In genomic region chrX:64885850-64886249, GRCh38 we compare ENCODE assay signal across 10 cellular contexts.
A peak's percentile ranks its signal among the peaks of the same experiment; 100 is the strongest.
DNase-seq lines count a peak whose midpoint lies in the region; ATAC-seq and TF ChIP-seq lines count a peak whose summit lies in the region.
"Had no signal": no experiment of that assay in that cellular context is flagged by ENCODE, and none has a peak within 500 bp of the region (broad histone marks: within the 10 kb centered on the region; RNA-seq: fewer than 3 reads in every experiment).

No MANE protein-coding gene starts in this region.

- no peaks in the 10 kb centered on the region for H3K36me3 ChIP-seq in endodermal cell (ENCODE audit: control insufficient read depth, insufficient read depth, low read length)
- H3K36me3 ChIP-seq in stomach = no peaks in the 10 kb centered on the region
- no peaks in the 10 kb centered on the region for H3K36me3 ChIP-seq in gastrocnemius medialis

- no peak overlapping the region for H3K9ac ChIP-seq in endodermal cell (ENCODE audit: extremely low read depth, low read length, poor library complexity, severe bottlenecking)

- H3K36me3 Mint-ChIP-seq in activated CD4-positive, alpha-beta memory T cell treated with anti-CD3 and anti-CD28 coated beads for 36 hours = no peaks in the 10 kb centered on the region
- H3K36me3 Mint-ChIP-seq in activated CD4-positive, alpha-beta memory T cell treated with anti-CD3 and anti-CD28 coated beads, Interleukin-2, amount 10 ng/mL, durations not matched to agents 7 days and 5 days (ENCODE audit: low read depth) = no peaks in the 10 kb centered on the region
- no peaks in the 10 kb centered on the region for H3K36me3 Mint-ChIP-seq in endodermal cell (ENCODE audit: low read depth)

- ATAC-seq in GM21515 (IDR thresholded peaks at IDR 0.05; ENCODE audit: unreplicated experiment) (no peak), gastrocnemius medialis (no peak)

- DNase-seq in activated CD4-positive, alpha-beta memory T cell treated with anti-CD3 and anti-CD28 coated beads for 36 hours = peak; percentile 8
- DNase-seq in activated CD4-positive, alpha-beta memory T cell treated with anti-CD3 and anti-CD28 coated beads, Interleukin-2, amount 10 ng/mL, durations not matched to agents 7 days and 5 days = no peak
- DNase-seq in Kasumi-1 (lab: John Stamatoyannopoulos, UW) (peak; percentile 0 to 5), endodermal cell (peak; percentile 73), stomach (no peak), gastrocnemius medialis (no peak), NCI-H2081 (lab: John Stamatoyannopoulos, UW) (no peak)
- DNase-seq: NCI-H1694 treated with DMSO at 0.1 percent for 48 hours had no signal

- intact Hi-C loops in activated CD4-positive, alpha-beta memory T cell treated with anti-CD3 and anti-CD28 coated beads for 36 hours (cut with micrococcal nuclease) = no loop called here
- intact Hi-C loops in stomach (cut with DNase I; ENCODE audit: low total_unique reads) = no loop called here
- intact Hi-C loops in gastrocnemius medialis (cut with DNase I; ENCODE audit: low total_unique reads) = no loop called here

- TF ChIP-seq EP300 in stomach (IDR thresholded peaks at IDR 0.05) = no peak

- peaks cover 9% of the 10 kb centered on the region for H3K9me3 Mint-ChIP-seq in activated CD4-positive, alpha-beta memory T cell treated with anti-CD3 and anti-CD28 coated beads for 36 hours
- peaks cover 2% of the 10 kb centered on the region for H3K9me3 Mint-ChIP-seq in activated CD4-positive, alpha-beta memory T cell treated with anti-CD3 and anti-CD28 coated beads, Interleukin-2, amount 10 ng/mL, durations not matched to agents 7 days and 5 days
- peaks cover 53% of the 10 kb centered on the region for H3K9me3 Mint-ChIP-seq in endodermal cell

- H3K4me3 ChIP-seq in endodermal cell (ENCODE audit: low read length) (no peak overlapping the region), stomach (no peak overlapping the region), gastrocnemius medialis (no peak overlapping the region)

- POLR2A ChIA-PET in activated CD4-positive, alpha-beta memory T cell treated with anti-CD3 and anti-CD28 coated beads for 36 hours (lab: Charles Lee) = no interaction called here
- POLR2A ChIA-PET in activated CD4-positive, alpha-beta memory T cell treated with anti-CD3 and anti-CD28 coated beads, Interleukin-2, amount 10 ng/mL, durations not matched to agents 7 days and 5 days (lab: Charles Lee) = no interaction called here

- H3K4me1 ChIP-seq in endodermal cell (ENCODE audit: control insufficient read depth, insufficient read depth, low read length) (no peaks in the 10 kb centered on the region), stomach (no peaks in the 10 kb centered on the region), gastrocnemius medialis (no peaks in the 10 kb centered on the region)

- no peaks in the 10 kb centered on the region for H3K27me3 ChIP-seq in endodermal cell (ENCODE audit: control insufficient read depth, insufficient read depth, low read length, poor library complexity, severe bottlenecking)
- no peaks in the 10 kb centered on the region for H3K27me3 ChIP-seq in stomach
- H3K27me3 ChIP-seq in gastrocnemius medialis = no peaks in the 10 kb centered on the region

- H3K4me3 Mint-ChIP-seq in activated CD4-positive, alpha-beta memory T cell treated with anti-CD3 and anti-CD28 coated beads for 36 hours = no peak overlapping the region
- H3K4me3 Mint-ChIP-seq in activated CD4-positive, alpha-beta memory T cell treated with anti-CD3 and anti-CD28 coated beads, Interleukin-2, amount 10 ng/mL, durations not matched to agents 7 days and 5 days = no peak overlapping the region
- H3K4me3 Mint-ChIP-seq in endodermal cell = no peak overlapping the region

- H3K27ac ChIP-seq in endodermal cell (ENCODE audit: low read depth, low read length) = no peak overlapping the region
- no peak overlapping the region for H3K27ac ChIP-seq in stomach
- H3K27ac ChIP-seq in gastrocnemius medialis = no peak overlapping the region
- H3K27ac ChIP-seq: epithelial cell of prostate had no signal

- H3K9me3 ChIP-seq in endodermal cell (ENCODE audit: control insufficient read depth, low read length) = no peaks in the 10 kb centered on the region
- no peaks in the 10 kb centered on the region for H3K9me3 ChIP-seq in stomach
- H3K9me3 ChIP-seq in gastrocnemius medialis = no peaks in the 10 kb centered on the region

- no peak for TF ChIP-seq POLR2A in stomach (IDR thresholded peaks at IDR 0.05)
- TF ChIP-seq POLR2A in gastrocnemius medialis (IDR thresholded peaks at IDR 0.05) = no peak

- H3K27me3 Mint-ChIP-seq in activated CD4-positive, alpha-beta memory T cell treated with anti-CD3 and anti-CD28 coated beads for 36 hours = no peaks in the 10 kb centered on the region
- H3K27me3 Mint-ChIP-seq in activated CD4-positive, alpha-beta memory T cell treated with anti-CD3 and anti-CD28 coated beads, Interleukin-2, amount 10 ng/mL, durations not matched to agents 7 days and 5 days = no peaks in the 10 kb centered on the region
- peaks cover 8% of the 10 kb centered on the region for H3K27me3 Mint-ChIP-seq in endodermal cell (ENCODE audit: insufficient read depth)

- CTCF ChIA-PET in activated CD4-positive, alpha-beta memory T cell treated with anti-CD3 and anti-CD28 coated beads for 36 hours (lab: Charles Lee) = interaction anchor here (0.7 to 1.0 kb wide), 2 partner anchors 27 to 444 kb away, joined by 3 to 4 read pairs; no protein-coding TSS in a partner anchor
- CTCF ChIA-PET in activated CD4-positive, alpha-beta memory T cell treated with anti-CD3 and anti-CD28 coated beads, Interleukin-2, amount 10 ng/mL, durations not matched to agents 7 days and 5 days (lab: Charles Lee) = no interaction called here

- peak; percentile 74 for TF ChIP-seq CTCF in endodermal cell (conservative IDR thresholded peaks at IDR 0.05)
- TF ChIP-seq CTCF in stomach (IDR thresholded peaks at IDR 0.05) = peak in 4 of 7 experiments; percentile 12 to 55 (median 30)
- TF ChIP-seq CTCF in gastrocnemius medialis (IDR thresholded peaks at IDR 0.05 in 4 of 5, conservative IDR thresholded peaks at IDR 0.05 in 1 of 5) = peak in 1 of 5 experiments; percentile 49

- in situ Hi-C loops in gastrocnemius medialis (cut with MboI; ENCODE audit: low sequenced_read_pairs in 4 of 4) = no loop called here

- no peak overlapping the region for H3K27ac Mint-ChIP-seq in activated CD4-positive, alpha-beta memory T cell treated with anti-CD3 and anti-CD28 coated beads for 36 hours
- H3K27ac Mint-ChIP-seq in activated CD4-positive, alpha-beta memory T cell treated with anti-CD3 and anti-CD28 coated beads, Interleukin-2, amount 10 ng/mL, durations not matched to agents 7 days and 5 days = no peak overlapping the region
- H3K27ac Mint-ChIP-seq in endodermal cell = no peak overlapping the region

- H3K4me1 Mint-ChIP-seq in activated CD4-positive, alpha-beta memory T cell treated with anti-CD3 and anti-CD28 coated beads for 36 hours (ENCODE audit: low read depth) = no peaks in the 10 kb centered on the region
- no peaks in the 10 kb centered on the region for H3K4me1 Mint-ChIP-seq in activated CD4-positive, alpha-beta memory T cell treated with anti-CD3 and anti-CD28 coated beads, Interleukin-2, amount 10 ng/mL, durations not matched to agents 7 days and 5 days
- H3K4me1 Mint-ChIP-seq in endodermal cell = no peaks in the 10 kb centered on the region

Comparison
In these comparisons a context has a peak if more than half of its experiments do, and no peak if none do; other contexts are left out.
1. DNase-seq: peak in activated CD4-positive, alpha-beta memory T cell treated with anti-CD3 and anti-CD28 coated beads for 36 hours (single experiment), Kasumi-1 (2 of 2) and endodermal cell (single experiment); none in activated CD4-positive, alpha-beta memory T cell treated with anti-CD3 and anti-CD28 coated beads, Interleukin-2, amount 10 ng/mL, durations not matched to agents 7 days and 5 days (single experiment), stomach (single experiment), gastrocnemius medialis (0 of 2) and NCI-H2081 (0 of 2).